11 cellular contexts compared by ENCODE assay signal in genomic region chr11:86150826-86151187, GRCh38.
DNase-seq lines count a peak whose midpoint lies in the region; ATAC-seq, FAIRE-seq and TF ChIP-seq lines count a peak whose summit lies in the region.
"Had no signal": no experiment of that assay in that cellular context is flagged by ENCODE, and none has a peak within 500 bp of the region (broad histone marks: within the 10 kb centered on the region; RNA-seq: fewer than 3 reads in every experiment).

No MANE protein-coding gene starts in this region.

- H3K4me2 ChIP-seq in keratinocyte (ENCODE audit: control insufficient read depth, extremely low read depth, insufficient read depth, low read depth, low read length): peak overlapping the region; percentile 79

- TF ChIP-seq CTCF in keratinocyte (optimal IDR thresholded peaks at IDR 0.05 in 1 of 3, IDR thresholded peaks at IDR 0.05 in 1 of 3, conservative IDR thresholded peaks at IDR 0.05 in 1 of 3; ENCODE audit: extremely low read depth in 1 of 3, insufficient read depth in 2 of 3, low read length in 3 of 3): no peak

- H4K20me1 ChIP-seq in keratinocyte (ENCODE audit: control insufficient read depth, extremely low read depth, insufficient read depth, low read length): no peaks in the 10 kb centered on the region

- H3K9me3 Mint-ChIP-seq in activated T-helper 17 cell treated with anti-CD3 and anti-CD28 coated beads, Interleukin-2, amount 50 U/mL, for 72 hours: no peaks in the 10 kb centered on the region
- no peaks in the 10 kb centered on the region for H3K9me3 Mint-ChIP-seq in T-helper 2 cell treated with Interferon-gamma antibody and Interleukin-4, amounts not matched to agents 5 μg/mL and 100 μg/mL, for 36 hours
- H3K9me3 Mint-ChIP-seq: activated CD4-positive, alpha-beta T cell treated with anti-CD3 and anti-CD28 coated beads, Interleukin-2, amount 10 ng/mL, durations not matched to agents 24 days and 14 days had no signal

- no peaks in the 10 kb centered on the region for H3K27me3 Mint-ChIP-seq in activated T-helper 17 cell treated with anti-CD3 and anti-CD28 coated beads, Interleukin-2, amount 50 U/mL, for 72 hours
- no peaks in the 10 kb centered on the region for H3K27me3 Mint-ChIP-seq in T-helper 2 cell treated with Interferon-gamma antibody and Interleukin-4, amounts not matched to agents 5 μg/mL and 100 μg/mL, for 36 hours (ENCODE audit: low read depth)
- H3K27me3 Mint-ChIP-seq: activated CD4-positive, alpha-beta T cell treated with anti-CD3 and anti-CD28 coated beads, Interleukin-2, amount 10 ng/mL, durations not matched to agents 24 days and 14 days had no signal

- DNase-seq in HCEC 1CT (peak; percentile 11), keratinocyte (ENCODE audit: low read depth, low spot score) (no peak), substantia nigra (lab: John Stamatoyannopoulos, UW) (peak in 2 of 49 donors; percentile 12 to 22), T-helper 1 cell (no peak)
- DNase-seq in T-helper 2 cell treated with Interferon-gamma antibody and Interleukin-4, amounts not matched to agents 5 μg/mL and 100 μg/mL, for 36 hours (ENCODE audit: low spot score): no peak
- DNase-seq in stimulated activated CD4-positive, alpha-beta T cell treated with anti-CD3 and anti-CD28 coated beads, Interleukin-1b, Interleukin-23, amount 100 ng/mL, for 48 hours: no peak
- DNase-seq: activated CD4-positive, alpha-beta T cell treated with anti-CD3 and anti-CD28 coated beads, Interleukin-2, amount 10 ng/mL, durations not matched to agents 24 days and 14 days; left colon; NCI-H2081 treated with DMSO at 0.1 percent for 48 hours had no signal

- H2AFZ ChIP-seq in keratinocyte (ENCODE audit: control insufficient read depth, low read length): peak overlapping the region; percentile 45

- H3K36me3 ChIP-seq in keratinocyte (ENCODE audit: control insufficient read depth in 2 of 2, extremely low read depth in 1 of 2, insufficient read depth in 2 of 2, low read length in 2 of 2): no peaks in the 10 kb centered on the region

- no peaks in the 10 kb centered on the region for H3K79me2 ChIP-seq in keratinocyte (ENCODE audit: control insufficient read depth, insufficient read depth, low read length)

- FAIRE-seq in keratinocyte (lab: Jason Lieb, UNC): peak; percentile 71

- H3K36me3 Mint-ChIP-seq in activated T-helper 17 cell treated with anti-CD3 and anti-CD28 coated beads, Interleukin-2, amount 50 U/mL, for 72 hours (ENCODE audit: low read depth): no peaks in the 10 kb centered on the region
- no peaks in the 10 kb centered on the region for H3K36me3 Mint-ChIP-seq in T-helper 2 cell treated with Interferon-gamma antibody and Interleukin-4, amounts not matched to agents 5 μg/mL and 100 μg/mL, for 36 hours (ENCODE audit: low read depth)

- H3K4me3 ChIP-seq in keratinocyte (ENCODE audit: control insufficient read depth in 2 of 3, extremely low read depth in 1 of 3, insufficient read depth in 2 of 3, low read depth in 1 of 3, low read length in 3 of 3): peak overlapping the region in 2 of 3 experiments; percentile 7 to 18

- H3K27ac ChIP-seq in keratinocyte (ENCODE audit: control insufficient read depth, insufficient read depth, low read length) (peak overlapping the region; percentile 83), substantia nigra (ENCODE audit: low read depth, low read length, poor library complexity, severe bottlenecking) (peak overlapping the region; percentile 98)

- H3K4me1 Mint-ChIP-seq in activated T-helper 17 cell treated with anti-CD3 and anti-CD28 coated beads, Interleukin-2, amount 50 U/mL, for 72 hours: peaks cover 20% of the 10 kb centered on the region
- peaks cover 29% of the 10 kb centered on the region for H3K4me1 Mint-ChIP-seq in T-helper 2 cell treated with Interferon-gamma antibody and Interleukin-4, amounts not matched to agents 5 μg/mL and 100 μg/mL, for 36 hours (ENCODE audit: low read depth)

- no peak overlapping the region for H3K4me3 Mint-ChIP-seq in activated T-helper 17 cell treated with anti-CD3 and anti-CD28 coated beads, Interleukin-2, amount 50 U/mL, for 72 hours
- H3K4me3 Mint-ChIP-seq in T-helper 2 cell treated with Interferon-gamma antibody and Interleukin-4, amounts not matched to agents 5 μg/mL and 100 μg/mL, for 36 hours: no peak overlapping the region
- H3K4me3 Mint-ChIP-seq: activated CD4-positive, alpha-beta T cell treated with anti-CD3 and anti-CD28 coated beads, Interleukin-2, amount 10 ng/mL, durations not matched to agents 24 days and 14 days had no signal

- H3K27ac Mint-ChIP-seq in activated T-helper 17 cell treated with anti-CD3 and anti-CD28 coated beads, Interleukin-2, amount 50 U/mL, for 72 hours: peak overlapping the region; percentile 63
- no peak overlapping the region for H3K27ac Mint-ChIP-seq in T-helper 2 cell treated with Interferon-gamma antibody and Interleukin-4, amounts not matched to agents 5 μg/mL and 100 μg/mL, for 36 hours
- H3K27ac Mint-ChIP-seq: activated CD4-positive, alpha-beta T cell treated with anti-CD3 and anti-CD28 coated beads, Interleukin-2, amount 10 ng/mL, durations not matched to agents 24 days and 14 days had no signal

- no peaks in the 10 kb centered on the region for H3K9me1 ChIP-seq in keratinocyte (ENCODE audit: control insufficient read depth, extremely low read depth, insufficient read depth, low read length)

- H3K9me3 ChIP-seq in keratinocyte (ENCODE audit: control insufficient read depth, low read depth, low read length): no peaks in the 10 kb centered on the region

- dilution Hi-C loops in keratinocyte (cut with MboI; ENCODE audit: extremely low pct_ligation_motif_present, low sequenced_read_pairs): no loop called here

- peaks cover 46% of the 10 kb centered on the region for H3K4me1 ChIP-seq in keratinocyte (ENCODE audit: control insufficient read depth, extremely low read depth, insufficient read depth, low read length)

- peak overlapping the region; percentile 76 for H3K9ac ChIP-seq in keratinocyte (ENCODE audit: control insufficient read depth, extremely low read depth, insufficient read depth, low read length)

- ATAC-seq in activated T-helper 17 cell treated with anti-CD3 and anti-CD28 coated beads, Interleukin-2, amount 50 U/mL, for 72 hours (replicated peaks): no peak
- ATAC-seq in GM19463 (IDR thresholded peaks at IDR 0.05; ENCODE audit: unreplicated experiment): no peak

- no peaks in the 10 kb centered on the region for H3K27me3 ChIP-seq in keratinocyte (ENCODE audit: control insufficient read depth, extremely low read depth, insufficient read depth, low read length)
